10 cellular contexts compared by ENCODE assay signal in the genomic region with DNA sequence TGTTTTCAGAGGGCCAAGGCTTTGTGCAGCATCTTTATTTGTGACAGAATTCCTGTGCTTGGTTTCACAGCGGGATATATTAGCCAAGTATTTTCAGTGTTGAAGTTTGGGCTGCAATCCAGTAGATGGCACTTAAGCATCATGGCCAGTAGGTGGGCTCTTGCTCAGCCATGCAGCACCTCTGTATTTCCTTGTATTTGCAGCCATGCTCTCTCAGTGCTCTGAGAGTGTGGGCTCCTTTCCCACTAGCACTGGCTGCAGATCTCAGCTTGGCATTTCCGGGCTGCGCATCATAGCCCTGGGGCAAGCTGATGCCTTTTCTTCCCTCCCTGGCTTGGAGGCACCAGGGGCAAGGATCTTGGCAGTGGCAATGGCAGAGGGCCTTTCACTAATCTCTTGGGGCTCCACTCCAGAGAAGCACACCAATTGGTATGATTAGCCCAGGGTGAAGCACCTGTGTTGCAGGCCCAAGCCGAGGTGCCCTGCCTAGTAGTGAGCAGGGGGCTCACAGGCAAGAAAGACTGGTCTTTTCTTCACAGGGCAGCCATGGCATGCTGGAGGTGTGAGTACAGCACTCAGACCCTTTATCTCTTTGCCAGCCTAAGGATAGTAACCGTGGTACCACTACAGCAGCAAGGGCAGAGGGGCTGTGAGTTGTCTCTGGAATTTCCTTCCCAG. TPM values are rescaled to one million over a fixed set of nuclear protein-coding genes. Genes with fewer than 3 reads are reported as not detected.
DNase-seq lines count a peak whose midpoint lies in the region; ATAC-seq, FAIRE-seq and TF ChIP-seq lines count a peak whose summit lies in the region.
"Had no signal": no experiment of that assay in that cellular context is flagged by ENCODE, and none has a peak within 500 bp of the region (broad histone marks: within the 10 kb centered on the region; RNA-seq: fewer than 3 reads in every experiment).

No MANE protein-coding gene starts in this region.

- H3K27me3 ChIP-seq in RWPE2 (ENCODE audit: insufficient read depth, poor library complexity, severe bottlenecking) (peaks cover 6% of the 10 kb centered on the region), ascending aorta (no peaks in the 10 kb centered on the region)
- H3K27me3 ChIP-seq: colonic mucosa, ovary had no signal

- peak; percentile 51 for DNase-seq in GM12865 (ENCODE audit: low read depth)
- no peak for DNase-seq in RWPE2 (ENCODE audit: low spot score)
- DNase-seq in kidney, result peak; percentile 37
- no peak for DNase-seq in retina
- DNase-seq in ascending aorta (ENCODE audit: low spot score in 2 of 2), result no peak
- DNase-seq in GM19240 (ENCODE audit: insufficient read length, low spot score), result no peak
- DNase-seq: colonic mucosa had no signal

- H3K27ac ChIP-seq in RWPE2 (ENCODE audit: poor library complexity, severe bottlenecking) (no peak overlapping the region), kidney (ENCODE audit: low read depth in 2 of 2, low read length in 2 of 2) (no peak overlapping the region), ascending aorta (no peak overlapping the region)
- H3K27ac ChIP-seq: colonic mucosa, ovary had no signal

- ATAC-seq in HG03521 (IDR thresholded peaks at IDR 0.05; ENCODE audit: unreplicated experiment), result peak; percentile 52
- peak; percentile 38; the same call in 1 of the 3 replicates for ATAC-seq in RWPE2 (ENCODE audit: low read depth)
- no peak for ATAC-seq in HG03039 (IDR thresholded peaks at IDR 0.05; ENCODE audit: unreplicated experiment)

- no peaks in the 10 kb centered on the region for H3K4me1 ChIP-seq in RWPE2 (ENCODE audit: insufficient read depth, poor library complexity, severe bottlenecking)
- H3K4me1 ChIP-seq in kidney (ENCODE audit: control insufficient read depth in 1 of 2, insufficient read depth in 1 of 2, low read depth in 1 of 2, low read length in 2 of 2), result no peaks in the 10 kb centered on the region
- no peaks in the 10 kb centered on the region for H3K4me1 ChIP-seq in ascending aorta
- H3K4me1 ChIP-seq: colonic mucosa had no signal

- intact Hi-C loops in kidney (cut with DNase I) (no loop called here), ascending aorta (cut with DNase I) (no loop called here)

- H3K9ac ChIP-seq in kidney (ENCODE audit: low read length in 2 of 2), result no peak overlapping the region

- 0 out of 2 replicates have a peak, but pooled peaks cover 3% of the 10 kb centered on the region for H3K36me3 ChIP-seq in RWPE2 (ENCODE audit: low read depth)
- no peaks in the 10 kb centered on the region for H3K36me3 ChIP-seq in kidney (ENCODE audit: control insufficient read depth in 1 of 2, insufficient read depth in 2 of 2, low read length in 2 of 2)
- no peaks in the 10 kb centered on the region for H3K36me3 ChIP-seq in ascending aorta
- H3K36me3 ChIP-seq: colonic mucosa, ovary had no signal

- H3K4me3 ChIP-seq in GM12865 (ENCODE audit: low read depth, low read length) (no peak overlapping the region), RWPE2 (ENCODE audit: severe bottlenecking) (no peak overlapping the region), kidney (ENCODE audit: low read length in 2 of 2) (no peak overlapping the region), ascending aorta (no peak overlapping the region)
- H3K4me3 ChIP-seq: colonic mucosa, ovary had no signal

- peak; percentile 49 for TF ChIP-seq CTCF in GM12865 (IDR thresholded peaks at IDR 0.05; ENCODE audit: insufficient read depth, low read depth, low read length, missing control alignments)
- peak; percentile 36 for TF ChIP-seq CTCF in RWPE2 (IDR thresholded peaks at IDR 0.05; ENCODE audit: poor library complexity, severe bottlenecking)
- no peak for TF ChIP-seq CTCF in kidney (IDR thresholded peaks at IDR 0.05; ENCODE audit: borderline replicate concordance, extremely low read depth, insufficient read depth)
- TF ChIP-seq CTCF in ascending aorta (IDR thresholded peaks at IDR 0.05), result no peak

- no peak for FAIRE-seq in kidney (lab: Jason Lieb, UNC)

- H3K9me3 ChIP-seq in RWPE2 (ENCODE audit: severe bottlenecking) (no peaks in the 10 kb centered on the region), kidney (ENCODE audit: control insufficient read depth in 1 of 2, low read length in 2 of 2) (no peaks in the 10 kb centered on the region), ascending aorta (no peaks in the 10 kb centered on the region)
- H3K9me3 ChIP-seq: colonic mucosa, ovary had no signal

RNA-seq across cellular contexts. Expression of a gene that starts 48.3 kb away (rescaled TPM):
- not detected for total RNA-seq in kidney
- polyA plus RNA-seq in kidney (ENCODE audit: insufficient read depth, low read depth, low replicate concordance), result not detected
- not detected for total RNA-seq in ascending aorta
- total RNA-seq: colonic mucosa, ovary had no signal
- polyA plus RNA-seq: ovary had no signal

Comparison
In these comparisons a context has a peak if more than half of its experiments do, and no peak if none do; other contexts are left out.
1. DNase-seq: peak in GM12865 (single experiment) and kidney (single experiment); none in RWPE2 (single experiment), retina (single experiment), ascending aorta (0 of 2) and GM19240 (single experiment).
2. CTCF ChIP-seq: peak in GM12865 (single experiment) and RWPE2 (single experiment); none in kidney (single experiment) and ascending aorta (0 of 3).